In the genomic region with DNA sequence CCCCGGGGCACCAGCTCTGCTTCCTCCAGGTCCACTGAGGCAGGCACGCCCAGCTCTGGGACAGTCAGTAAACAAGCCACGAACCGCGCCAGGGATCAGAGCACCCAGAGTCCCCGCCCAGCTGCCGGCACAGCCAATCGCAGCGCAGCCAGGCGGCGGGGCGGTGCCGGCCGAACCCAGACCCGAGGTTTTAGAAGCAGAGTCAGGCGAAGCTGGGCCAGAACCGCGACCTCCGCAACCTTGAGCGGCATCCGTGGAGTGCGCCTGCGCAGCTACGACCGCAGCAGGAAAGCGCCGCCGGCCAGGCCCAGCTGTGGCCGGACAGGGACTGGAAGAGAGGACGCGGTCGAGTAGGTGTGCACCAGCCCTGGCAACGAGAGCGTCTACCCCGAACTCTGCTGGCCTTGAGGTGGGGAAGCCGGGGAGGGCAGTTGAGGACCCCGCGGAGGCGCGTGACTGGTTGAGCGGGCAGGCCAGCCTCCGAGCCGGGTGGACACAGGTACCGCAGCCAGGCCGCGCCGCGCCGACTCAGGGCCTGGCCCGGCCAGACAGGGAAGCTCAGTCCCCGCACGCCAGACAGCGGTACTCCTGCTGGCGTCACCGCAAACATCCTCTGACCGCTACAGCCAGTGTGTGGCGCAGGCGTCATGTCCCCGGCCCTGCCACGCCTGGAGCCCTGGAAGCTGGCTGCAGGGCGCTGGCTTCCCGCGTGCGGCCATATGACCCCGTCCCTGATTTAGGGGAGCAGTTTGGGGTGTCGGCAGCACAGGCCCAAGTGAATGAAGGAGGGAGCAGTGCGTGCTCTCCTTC, we compare ENCODE assay signal across 9 cellular contexts. TPM values are rescaled to one million over a fixed set of nuclear protein-coding genes. Genes with fewer than 3 reads are reported as not detected.
DNase-seq lines count a peak whose midpoint lies in the region; ATAC-seq and TF ChIP-seq lines count a peak whose summit lies in the region.
"Had no signal": no experiment of that assay in that cellular context is flagged by ENCODE, and none has a peak within 500 bp of the region (broad histone marks: within the 10 kb centered on the region; RNA-seq: fewer than 3 reads in every experiment).

A gene (plus strand): TSS at position 220 of the 810 bp plus-strand sequence. CDS start 1,485 bp downstream, outside the sequence.

- H3K27me3 Mint-ChIP-seq in endothelial cell (ENCODE audit: unreplicated experiment): peaks cover under 1% of the 10 kb centered on the region

- peaks cover 9% of the 10 kb centered on the region for H3K36me3 Mint-ChIP-seq in endothelial cell (ENCODE audit: low read depth, unreplicated experiment)

- H3K27me3 ChIP-seq in lung (ENCODE audit: control insufficient read depth, insufficient read depth): no peaks in the 10 kb centered on the region
- H3K27me3 ChIP-seq: BLaER1 treated with 17β-estradiol and CSF1 and Interleukin-3, amounts not matched to agents 10 nM and 100 nM had no signal

- H3K9me3 Mint-ChIP-seq in endothelial cell (ENCODE audit: unreplicated experiment): no peaks in the 10 kb centered on the region

- TF ChIP-seq CTCF in endothelial cell (IDR thresholded peaks at IDR 0.05; ENCODE audit: unreplicated experiment) (no peak), lung (IDR thresholded peaks at IDR 0.05; ENCODE audit: control extremely low read depth, extremely low read depth) (no peak)

- H3K4me1 ChIP-seq in lung (ENCODE audit: control insufficient read depth in 2 of 2, insufficient read depth in 2 of 2, low read length in 2 of 2): peaks cover 4 to 17% of the 10 kb centered on the region in 2 donors

- H3K4me3 Mint-ChIP-seq in endothelial cell (ENCODE audit: unreplicated experiment): peak within 1 kb of the TSS; percentile 92

- DNase-seq in NCI-H524 (lab: John Stamatoyannopoulos, UW): peak; percentile 5 to 42
- DNase-seq in NCI-H524 treated with DMSO at 0.1 percent for 48 hours (lab: John Stamatoyannopoulos, UW): no peak
- DNase-seq in NCI-H748 (lab: John Stamatoyannopoulos, UW; ENCODE audit: unreplicated experiment): peak; percentile 78
- DNase-seq in activated T-cell treated with anti-CD3 and anti-CD28 coated beads for 1 hour (ENCODE audit: low read depth): peak; percentile 54
- peak; percentile 78 for DNase-seq in endothelial cell (ENCODE audit: low spot score)
- peak; percentile 83 for DNase-seq in lung (ENCODE audit: low spot score)
- peak; percentile 56 for DNase-seq in stimulated activated CD4-positive, alpha-beta T cell treated with anti-CD3 and anti-CD28 coated beads, Interleukin-4, amount 100 ng/mL, for 24 hours
- DNase-seq in NK-92 treated with Interleukin-12 subunit alpha and Interleukin-12 subunit beta, amount 100 ng/mL, for 24 hours (lab: John Stamatoyannopoulos, UW): no peak

- 1% methylated on average over 55 to 67 of the region's 67 CpGs for WGBS in lung, 2 donors

- peaks cover 6 to 8% of the 10 kb centered on the region in 2 donors for H3K36me3 ChIP-seq in lung (ENCODE audit: control insufficient read depth in 2 of 2, insufficient read depth in 2 of 2, low read length in 2 of 2)
- H3K36me3 ChIP-seq: BLaER1 treated with 17β-estradiol and CSF1 and Interleukin-3, amounts not matched to agents 10 nM and 100 nM had no signal

- H3K27ac ChIP-seq in lung (ENCODE audit: low read depth in 1 of 2, low read length in 1 of 2): peak within 1 kb of the TSS; percentile 97 to 98

- peak; percentile 94 for ATAC-seq in lung (ENCODE audit: insufficient read depth, low FRiP score)

- no peaks in the 10 kb centered on the region for H3K9me3 ChIP-seq in lung (ENCODE audit: control insufficient read depth in 2 of 2, insufficient read depth in 1 of 2, low read length in 1 of 2)

- H3K4me1 Mint-ChIP-seq in endothelial cell (ENCODE audit: unreplicated experiment): peaks cover 12% of the 10 kb centered on the region

- H3K4me3 ChIP-seq in lung: peak within 1 kb of the TSS; percentile 68
- H3K4me3 ChIP-seq: BLaER1 treated with 17β-estradiol and CSF1 and Interleukin-3, amounts not matched to agents 10 nM and 100 nM had no signal

- peak within 1 kb of the TSS; percentile 82 for H3K27ac Mint-ChIP-seq in endothelial cell (ENCODE audit: unreplicated experiment)

RNA-seq across cellular contexts. Expression of the gene that starts here (rescaled TPM):
- 90.6 TPM for total RNA-seq in endothelial cell (ENCODE audit: unreplicated experiment)
- 100 to 1,000 TPM; 126 to 301 TPM for total RNA-seq in lung
- 1,000 to 10,000 TPM in 1 of 2 donors, 100 to 1,000 TPM in 1; 109 to 1,526 TPM for polyA plus RNA-seq in lung

Comparison
In these comparisons a context has a peak if more than half of its experiments do, and no peak if none do; other contexts are left out.
1. DNase-seq: peak in NCI-H524 (2 of 2), NCI-H748 (single experiment), activated T-cell treated with anti-CD3 and anti-CD28 coated beads for 1 hour (single experiment), endothelial cell (single experiment), lung (single experiment) and stimulated activated CD4-positive, alpha-beta T cell treated with anti-CD3 and anti-CD28 coated beads, Interleukin-4, amount 100 ng/mL, for 24 hours (single experiment); none in NCI-H524 treated with DMSO at 0.1 percent for 48 hours (single experiment) and NK-92 treated with Interleukin-12 subunit alpha and Interleukin-12 subunit beta, amount 100 ng/mL, for 24 hours (single experiment).